ENCODE assay signal across 14 cellular contexts in genomic region chr1:184395370-184395769, GRCh38. TPM values are rescaled to one million over a fixed set of nuclear protein-coding genes. Genes with fewer than 3 reads are reported as not detected.
DNase-seq lines count a peak whose midpoint lies in the region; TF ChIP-seq lines count a peak whose summit lies in the region.
"Had no signal": no experiment of that assay in that cellular context is flagged by ENCODE, and none has a peak within 500 bp of the region (broad histone marks: within the 10 kb centered on the region; RNA-seq: fewer than 3 reads in every experiment).

No MANE protein-coding gene starts in this region.

- H3K4me2 ChIP-seq in osteoblast (ENCODE audit: insufficient read depth, low read length) = no peak overlapping the region

- H3K4me3 ChIP-seq in BE2C (ENCODE audit: low read depth, low read length) = no peak overlapping the region
- no peak overlapping the region for H3K4me3 ChIP-seq in osteoblast (ENCODE audit: insufficient read depth, low read length)

- H3K79me2 ChIP-seq in osteoblast (ENCODE audit: insufficient read depth, low read length) = peaks cover 65% of the 10 kb centered on the region

- H3K27me3 ChIP-seq in BE2C (no peaks in the 10 kb centered on the region), osteoblast (ENCODE audit: insufficient read depth, low read length) (no peaks in the 10 kb centered on the region)

- no peak overlapping the region for H3K4me3 Mint-ChIP-seq in nephron progenitor cell
- H3K4me3 Mint-ChIP-seq: CD4-positive, alpha-beta T cell had no signal

- H3K9me3 Mint-ChIP-seq in nephron progenitor cell = no peaks in the 10 kb centered on the region
- H3K9me3 Mint-ChIP-seq: CD4-positive, alpha-beta T cell had no signal

- H3K27ac ChIP-seq in osteoblast (ENCODE audit: low read depth, low read length) = no peak overlapping the region
- H3K27ac ChIP-seq: HL-60 had no signal

- H3K27me3 Mint-ChIP-seq in nephron progenitor cell (ENCODE audit: low read depth, poor library complexity) = peaks cover 5% of the 10 kb centered on the region

- H3K27ac Mint-ChIP-seq in nephron progenitor cell = peak overlapping the region; percentile 8
- H3K27ac Mint-ChIP-seq: CD4-positive, alpha-beta T cell had no signal

- H3K4me1 ChIP-seq in BE2C (peaks cover 38% of the 10 kb centered on the region), osteoblast (ENCODE audit: insufficient read depth, low read length) (no peaks in the 10 kb centered on the region)

- H2AFZ ChIP-seq in osteoblast (ENCODE audit: low read length) = no peak overlapping the region

- TF ChIP-seq CTCF in BE2C (IDR thresholded peaks at IDR 0.05; ENCODE audit: low read depth, low read length) (no peak), nephron progenitor cell (IDR thresholded peaks at IDR 0.05) (no peak), osteoblast (IDR thresholded peaks at IDR 0.05; ENCODE audit: extremely low read depth, low read depth, low read length) (no peak)

- in situ Hi-C loops in SK-MEL-5 (cut with HindIII; ENCODE audit: low pct_unique_long_range_greater_than_20kb, low sequenced_read_pairs) = no loop called here

- no peaks in the 10 kb centered on the region for H3K36me3 Mint-ChIP-seq in nephron progenitor cell (ENCODE audit: low read depth)

- H3K36me3 ChIP-seq in BE2C = no peaks in the 10 kb centered on the region
- H3K36me3 ChIP-seq in osteoblast (ENCODE audit: insufficient read depth, low read length) = no peaks in the 10 kb centered on the region

- H3K9me3 ChIP-seq in BE2C (no peaks in the 10 kb centered on the region), osteoblast (ENCODE audit: low read depth, low read length) (no peaks in the 10 kb centered on the region)

- H4K20me1 ChIP-seq in osteoblast (ENCODE audit: insufficient read depth, low read length) = no peaks in the 10 kb centered on the region

- DNase-seq in BE2C (peak; percentile 58), NCI-H146 treated with DMSO at 0.1 percent for 48 hours (lab: John Stamatoyannopoulos, UW; ENCODE audit: unreplicated experiment) (peak; percentile 32), SK-MEL-5 (ENCODE audit: low read depth, low spot score) (peak; percentile 28), nephron progenitor cell (no peak), osteoblast (ENCODE audit: insufficient read length, low spot score, missing footprints) (no peak), dermis blood vessel endothelial cell (no peak), NCI-H345 (lab: John Stamatoyannopoulos, UW) (no peak)
- DNase-seq: ACHN; C1 segment of cervical spinal cord; Calu3; CD4-positive, alpha-beta T cell; DMS 273 treated with DMSO at 0.1 percent for 48 hours; HCEC 1CT had no signal

- H3K4me1 Mint-ChIP-seq in nephron progenitor cell = peaks cover 7% of the 10 kb centered on the region

RNA-seq across cellular contexts. Expression of gene C1orf21, which starts 8.5 kb away (rescaled TPM):
- polyA plus RNA-seq in BE2C (2012; ENCODE audit: insufficient read depth, insufficient read length, low read depth) = 58.9 TPM
- 58.5 and 68.2 TPM in 2 replicates for total RNA-seq in SK-MEL-5 (2014; rRNA removed; shearing (Covaris generic))
- polyA plus RNA-seq in SK-MEL-5 (2015; cell fraction: cytosol; rRNA removed) = 20.9 and 27.5 TPM in 2 replicates
- 13.4 and 20.3 TPM in 2 replicates for polyA plus RNA-seq in SK-MEL-5 (2015; cell fraction: nucleus; rRNA removed)
- total RNA-seq in osteoblast (17.0 and 25.0 TPM in 2 replicates), dermis blood vessel endothelial cell (27.1 and 41.0 TPM in 2 replicates)

Comparison
In these comparisons a context has a peak if more than half of its experiments do, and no peak if none do; other contexts are left out.
1. DNase-seq: peak in BE2C (single experiment), NCI-H146 treated with DMSO at 0.1 percent for 48 hours (single experiment) and SK-MEL-5 (single experiment); none in nephron progenitor cell (single experiment), osteoblast (single experiment), dermis blood vessel endothelial cell (single experiment) and NCI-H345 (single experiment).